In genomic region chrX:136125106-136125505, GRCh38 we compare ENCODE assay signal across 24 cellular contexts.
"Had no signal": no experiment of that assay in that cellular context is flagged by ENCODE, and none has a peak within 500 bp of the region (broad histone marks: within the 10 kb centered on the region; RNA-seq: fewer than 3 reads in every experiment).

No MANE protein-coding gene starts in this region.

- H3K9me3 ChIP-seq: esophagus squamous epithelium, gastrocnemius medialis, left lung, lower lobe of right lung, mucosa of descending colon had no signal

- H3K27ac ChIP-seq: coronary artery, dorsolateral prefrontal cortex, esophagus squamous epithelium, gastrocnemius medialis, left lung, lower lobe of right lung had no signal

- H3K36me3 ChIP-seq: esophagus squamous epithelium, gastrocnemius medialis, heart right ventricle, left lung, lower lobe of right lung had no signal

- H3K36me3 Mint-ChIP-seq: mesothelial cell of epicardium had no signal

- H3K27me3 ChIP-seq: esophagus squamous epithelium, gastrocnemius medialis had no signal

- H3K4me1 ChIP-seq: esophagus squamous epithelium, left lung, lower lobe of right lung had no signal

- H3K4me3 Mint-ChIP-seq: mesothelial cell of epicardium had no signal

- ATAC-seq: gastrocnemius medialis, heart right ventricle, left cardiac atrium, left lung, left ventricle myocardium superior, lower lobe of right lung, mucosa of descending colon had no signal

- DNase-seq: dermis blood vessel endothelial cell; dorsolateral prefrontal cortex; effector CD4-positive, alpha-beta T cell; effector memory CD4-positive, alpha-beta T cell; esophagus squamous epithelium; foreskin fibroblast; foreskin melanocyte; gastrocnemius medialis; glutamatergic neuron; head of caudate nucleus; heart right ventricle; hippocampal formation; left cardiac atrium; left lung; left ventricle myocardium superior; lower lobe of right lung; mesenchymal stem cell; mucosa of descending colon had no signal

- H3K4me3 ChIP-seq: coronary artery, dorsolateral prefrontal cortex, esophagus squamous epithelium, gastrocnemius medialis, heart right ventricle, left lung, lower lobe of right lung, mucosa of descending colon had no signal

- FAIRE-seq: colon, endothelial cell of umbilical vein, islet of Langerhans, keratinocyte had no signal

- H3K27ac Mint-ChIP-seq: mesothelial cell of epicardium had no signal
